8 cellular contexts compared by ENCODE assay signal in the genomic region with DNA sequence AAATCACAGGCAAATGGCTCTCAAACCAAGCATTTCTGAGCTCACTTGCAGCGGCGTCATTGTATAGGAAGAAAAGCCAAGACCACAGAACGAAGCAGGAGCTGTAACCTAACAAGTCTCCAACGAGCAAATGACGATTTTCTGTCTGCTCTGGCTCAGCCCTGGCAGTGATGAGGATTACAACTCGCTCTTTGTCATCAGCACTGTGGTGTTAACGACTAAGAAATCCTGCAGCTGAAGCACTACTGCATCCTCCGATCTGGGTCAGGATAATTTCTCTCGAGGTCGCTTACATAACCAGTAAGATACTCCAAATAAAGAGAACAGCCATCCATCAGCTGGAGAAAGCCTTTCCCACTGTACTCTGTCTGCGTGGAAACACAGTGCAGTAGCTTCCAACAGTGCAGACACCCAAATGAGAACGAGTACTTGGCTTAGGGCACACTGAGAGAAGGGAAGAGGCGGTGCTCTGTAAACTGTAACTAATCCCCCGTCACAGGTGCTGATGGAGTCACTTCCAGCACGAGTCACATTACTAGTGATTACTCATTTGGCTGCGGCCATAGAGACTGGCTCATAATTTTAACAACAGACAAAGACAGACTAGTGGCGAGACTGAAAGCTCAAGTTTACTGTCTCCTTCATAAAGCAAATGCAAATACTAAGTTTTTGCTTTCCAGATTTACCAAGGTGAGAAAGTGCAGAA.
A peak's percentile ranks its signal among the peaks of the same experiment; 100 is the strongest.
DNase-seq lines count a peak whose midpoint lies in the region; ATAC-seq and TF ChIP-seq lines count a peak whose summit lies in the region.

No MANE protein-coding gene starts in this region.

- peaks cover 3% of the 10 kb centered on the region; the same call in 1 of the 2 replicates for H3K36me3 ChIP-seq in SU-DHL-6 (ENCODE audit: low read length)
- H3K36me3 ChIP-seq in adrenal gland (replicated peaks in 1 of 2) = no peaks in the 10 kb centered on the region
- no peaks in the 10 kb centered on the region for H3K36me3 ChIP-seq in urinary bladder (ENCODE audit: insufficient read depth)

- TF ChIP-seq CTCF in GM12865 (IDR thresholded peaks at IDR 0.05; ENCODE audit: insufficient read depth, low read depth, low read length, missing control alignments) (no peak), SU-DHL-6 (IDR thresholded peaks at IDR 0.05; ENCODE audit: insufficient read depth, low read length, poor library complexity, severe bottlenecking) (no peak), adrenal gland (IDR thresholded peaks at IDR 0.05) (peak in 5 of 6 experiments; percentile 40 to 65 (median 55)), progenitor cell of endocrine pancreas (IDR thresholded peaks at IDR 0.05; ENCODE audit: unreplicated experiment) (no peak)

- 0% methylated on average over 10 to 17 of the region's 17 CpGs for WGBS in adrenal gland, 4 donors
- WGBS in urinary bladder = under 1% methylated on average over 17 of the region's 17 CpGs

- H3K27ac ChIP-seq in SU-DHL-6 (ENCODE audit: low read depth, low read length) (peak overlapping the region; percentile 95), adrenal gland (peak overlapping the region; percentile 88 to 95 (median 91)), urinary bladder (ENCODE audit: low read depth) (peak overlapping the region; percentile 76)

- H3K36me3 Mint-ChIP-seq in progenitor cell of endocrine pancreas (ENCODE audit: insufficient read depth) = no peaks in the 10 kb centered on the region

- H3K4me3 Mint-ChIP-seq in progenitor cell of endocrine pancreas (ENCODE audit: low read depth) = peak overlapping the region; percentile 98

- H3K27me3 Mint-ChIP-seq in progenitor cell of endocrine pancreas = no peaks in the 10 kb centered on the region

- DNase-seq in GM12865 (ENCODE audit: low read depth) (peak; percentile 96), NCI-H1092 treated with DMSO at 0.1 percent for 48 hours (lab: John Stamatoyannopoulos, UW) (peak; percentile 95), adrenal gland (peak; percentile 77 to 94 (median 88)), left cardiac atrium (peak; percentile 83), progenitor cell of endocrine pancreas (ENCODE audit: low spot score, unreplicated experiment) (peak; percentile 27)

- no peaks in the 10 kb centered on the region for H4K20me1 ChIP-seq in SU-DHL-6 (ENCODE audit: low read depth, low read length)

- H3K9me2 ChIP-seq in SU-DHL-6 (replicated peaks; ENCODE audit: insufficient read depth, low read length) = no peaks in the 10 kb centered on the region

- peak overlapping the region; percentile 100 for H3K27ac Mint-ChIP-seq in progenitor cell of endocrine pancreas

- H3K4me3 ChIP-seq in GM12865 (ENCODE audit: low read depth, low read length) (peak overlapping the region; percentile 60), SU-DHL-6 (ENCODE audit: insufficient read depth, low read length, poor library complexity, severe bottlenecking) (peak overlapping the region; percentile 73), adrenal gland (peak overlapping the region in 3 of 4 donors; percentile 22 to 74 (median 43)), urinary bladder (ENCODE audit: low read depth, low read length) (peak overlapping the region; percentile 47)

- peak overlapping the region; percentile 100 for H3K4me2 ChIP-seq in SU-DHL-6 (ENCODE audit: low read depth, low read length, poor library complexity, severe bottlenecking)

- peaks cover 64% of the 10 kb centered on the region for H3K79me2 ChIP-seq in SU-DHL-6 (ENCODE audit: insufficient read depth, low read length)

- H3K4me1 Mint-ChIP-seq in progenitor cell of endocrine pancreas (ENCODE audit: low read depth) = peaks cover 16% of the 10 kb centered on the region

- ATAC-seq in HG02610 (IDR thresholded peaks at IDR 0.05; ENCODE audit: unreplicated experiment) (peak; percentile 97), left cardiac atrium (peak; percentile 96 to 98)

- intact Hi-C loops in adrenal gland (cut with DNase I) = loop anchor here in 1 of 2 donors (10.0 kb wide), 1 partner anchor 54 kb away; no protein-coding TSS in a partner anchor
- intact Hi-C loops in left cardiac atrium (cut with DNase I) = loop anchor here (2.0 to 5.0 kb wide), 4 partner anchors 198 to 358 kb away; a partner anchor contains a TSS

- H3K9me3 Mint-ChIP-seq in progenitor cell of endocrine pancreas (ENCODE audit: low read depth) = no peaks in the 10 kb centered on the region

- no peaks in the 10 kb centered on the region for H3K9me3 ChIP-seq in SU-DHL-6 (ENCODE audit: insufficient read depth, low read length)
- H3K9me3 ChIP-seq in adrenal gland (replicated peaks in 1 of 3) = no peaks in the 10 kb centered on the region

- H3K4me1 ChIP-seq in adrenal gland (replicated peaks in 1 of 2) = peaks cover 10 to 36% of the 10 kb centered on the region in 2 donors
- no peaks in the 10 kb centered on the region for H3K4me1 ChIP-seq in urinary bladder (ENCODE audit: insufficient read depth)

- no peak overlapping the region for H2AFZ ChIP-seq in SU-DHL-6 (ENCODE audit: low read depth, low read length, severe bottlenecking)

- H3F3A ChIP-seq in SU-DHL-6 (ENCODE audit: insufficient read depth) = peaks cover 62% of the 10 kb centered on the region

- H3K9ac ChIP-seq in SU-DHL-6 (ENCODE audit: low read length) = peak overlapping the region; percentile 78

- TF ChIP-seq POLR2A in adrenal gland (IDR thresholded peaks at IDR 0.05) = peak; percentile 89 to 95

- no peaks in the 10 kb centered on the region for H3K27me3 ChIP-seq in SU-DHL-6 (ENCODE audit: low read length)
- no peaks in the 10 kb centered on the region for H3K27me3 ChIP-seq in adrenal gland

Comparison
In these comparisons a context has a peak if more than half of its experiments do, and no peak if none do; other contexts are left out.
1. Peak in every context shown above with its lines: DNase-seq, ATAC-seq, H3K4me3 ChIP-seq and H3K27ac ChIP-seq.
2. DNase-seq: peak in every context shown above with its lines; median percentile 96 in GM12865; 95 in NCI-H1092 treated with DMSO at 0.1 percent for 48 hours; 88 in adrenal gland; 83 in left cardiac atrium; 27 in progenitor cell of endocrine pancreas.
3. CTCF ChIP-seq: peak in adrenal gland (5 of 6); none in GM12865 (single experiment), SU-DHL-6 (single experiment) and progenitor cell of endocrine pancreas (single experiment).